In the genomic region with DNA sequence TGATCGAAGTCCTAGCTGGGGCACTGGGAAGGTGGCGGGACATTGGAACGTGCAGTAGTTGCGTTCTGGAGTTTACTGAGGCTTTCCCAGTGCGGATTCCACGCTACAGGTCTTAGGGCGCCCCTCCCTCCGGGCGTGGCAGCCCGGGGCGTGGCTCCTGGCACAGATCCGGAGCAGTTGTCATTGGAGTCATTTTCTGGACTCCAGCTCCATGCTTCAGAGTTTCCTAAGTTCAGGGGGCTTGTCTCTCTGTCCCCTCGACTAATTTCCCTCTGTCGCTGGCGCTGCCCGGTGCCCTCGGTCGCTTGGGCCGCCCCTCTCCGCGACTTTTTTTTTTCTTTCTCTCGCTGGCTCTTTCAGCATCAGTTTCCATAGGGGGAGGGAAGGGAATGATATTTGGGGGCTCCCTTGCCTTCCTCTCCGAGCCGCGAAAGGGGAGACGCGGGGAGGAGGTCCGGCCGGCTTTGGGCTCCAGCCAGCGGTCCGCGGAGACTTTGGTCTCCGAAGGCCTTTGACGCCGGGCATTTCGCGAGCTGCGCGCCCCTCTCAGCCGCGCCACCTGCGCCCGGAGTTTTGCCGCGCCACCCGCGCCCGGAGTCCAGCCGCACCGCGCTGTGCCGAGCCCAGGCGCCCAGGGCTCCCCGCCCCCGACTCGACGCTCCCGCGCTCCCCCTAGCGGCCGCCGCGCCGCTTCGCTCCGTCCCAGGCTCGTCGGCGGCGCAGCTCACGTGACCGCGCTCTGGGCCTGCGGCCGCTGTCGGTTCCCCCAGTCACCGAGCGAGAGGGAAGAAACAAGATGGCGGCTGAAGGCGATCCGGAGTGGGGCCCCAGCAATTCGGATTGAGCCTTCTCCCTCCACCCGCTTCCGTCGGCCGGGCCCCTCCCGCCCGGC, we compare ENCODE assay signal across 1 cellular context.
TF ChIP-seq lines count a peak whose summit lies in the region.

A gene with protein sequence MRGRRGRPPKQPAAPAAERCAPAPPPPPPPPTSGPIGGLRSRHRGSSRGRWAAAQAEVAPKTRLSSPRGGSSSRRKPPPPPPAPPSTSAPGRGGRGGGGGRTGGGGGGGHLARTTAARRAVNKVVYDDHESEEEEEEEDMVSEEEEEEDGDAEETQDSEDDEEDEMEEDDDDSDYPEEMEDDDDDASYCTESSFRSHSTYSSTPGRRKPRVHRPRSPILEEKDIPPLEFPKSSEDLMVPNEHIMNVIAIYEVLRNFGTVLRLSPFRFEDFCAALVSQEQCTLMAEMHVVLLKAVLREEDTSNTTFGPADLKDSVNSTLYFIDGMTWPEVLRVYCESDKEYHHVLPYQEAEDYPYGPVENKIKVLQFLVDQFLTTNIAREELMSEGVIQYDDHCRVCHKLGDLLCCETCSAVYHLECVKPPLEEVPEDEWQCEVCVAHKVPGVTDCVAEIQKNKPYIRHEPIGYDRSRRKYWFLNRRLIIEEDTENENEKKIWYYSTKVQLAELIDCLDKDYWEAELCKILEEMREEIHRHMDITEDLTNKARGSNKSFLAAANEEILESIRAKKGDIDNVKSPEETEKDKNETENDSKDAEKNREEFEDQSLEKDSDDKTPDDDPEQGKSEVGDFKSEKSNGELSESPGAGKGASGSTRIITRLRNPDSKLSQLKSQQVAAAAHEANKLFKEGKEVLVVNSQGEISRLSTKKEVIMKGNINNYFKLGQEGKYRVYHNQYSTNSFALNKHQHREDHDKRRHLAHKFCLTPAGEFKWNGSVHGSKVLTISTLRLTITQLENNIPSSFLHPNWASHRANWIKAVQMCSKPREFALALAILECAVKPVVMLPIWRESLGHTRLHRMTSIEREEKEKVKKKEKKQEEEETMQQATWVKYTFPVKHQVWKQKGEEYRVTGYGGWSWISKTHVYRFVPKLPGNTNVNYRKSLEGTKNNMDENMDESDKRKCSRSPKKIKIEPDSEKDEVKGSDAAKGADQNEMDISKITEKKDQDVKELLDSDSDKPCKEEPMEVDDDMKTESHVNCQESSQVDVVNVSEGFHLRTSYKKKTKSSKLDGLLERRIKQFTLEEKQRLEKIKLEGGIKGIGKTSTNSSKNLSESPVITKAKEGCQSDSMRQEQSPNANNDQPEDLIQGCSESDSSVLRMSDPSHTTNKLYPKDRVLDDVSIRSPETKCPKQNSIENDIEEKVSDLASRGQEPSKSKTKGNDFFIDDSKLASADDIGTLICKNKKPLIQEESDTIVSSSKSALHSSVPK (N-terminal part only) (plus strand): TSS at position 769 of the 892 bp plus-strand sequence. CDS start 222 bp downstream, outside the sequence.

TF ChIP-seq in K562, 482 proteins besides CTCF, POLR2A, EP300 and RAD21 (continued from another document and continues in another):
- no peak for TF ChIP-seq CCAR2 (IDR thresholded peaks at IDR 0.05; ENCODE audit: low read depth, low read length)
- 0 out of 2 replicates have a peak, but pooled peaks have one; percentile 65 for TF ChIP-seq KAT7 (CRISPR knock-in tag; IDR thresholded peaks at IDR 0.05; ENCODE audit: borderline replicate concordance)
- no peak; the same call in 1 of the 2 replicates for TF ChIP-seq TRIM28 (IDR thresholded peaks at IDR 0.05)
- TF ChIP-seq JUND (IDR thresholded peaks at IDR 0.05; ENCODE audit: borderline replicate concordance, low read depth, low read length) = peak; percentile 64
- TF ChIP-seq JUND (tag; IDR thresholded peaks at IDR 0.05; ENCODE audit: borderline replicate concordance, low read depth, low read length) = no peak; the same call in 1 of the 3 replicates
- peak; percentile 94 for TF ChIP-seq RBFOX2 (IDR thresholded peaks at IDR 0.05; ENCODE audit: low read depth, low read length)
- no peak for TF ChIP-seq KLF10 (CRISPR knock-in tag; IDR thresholded peaks at IDR 0.05)
- 0 out of 2 replicates have a peak, but pooled peaks have one; percentile 21 for TF ChIP-seq HDAC2 (IDR thresholded peaks at IDR 0.05)
- TF ChIP-seq, protein P1, sequence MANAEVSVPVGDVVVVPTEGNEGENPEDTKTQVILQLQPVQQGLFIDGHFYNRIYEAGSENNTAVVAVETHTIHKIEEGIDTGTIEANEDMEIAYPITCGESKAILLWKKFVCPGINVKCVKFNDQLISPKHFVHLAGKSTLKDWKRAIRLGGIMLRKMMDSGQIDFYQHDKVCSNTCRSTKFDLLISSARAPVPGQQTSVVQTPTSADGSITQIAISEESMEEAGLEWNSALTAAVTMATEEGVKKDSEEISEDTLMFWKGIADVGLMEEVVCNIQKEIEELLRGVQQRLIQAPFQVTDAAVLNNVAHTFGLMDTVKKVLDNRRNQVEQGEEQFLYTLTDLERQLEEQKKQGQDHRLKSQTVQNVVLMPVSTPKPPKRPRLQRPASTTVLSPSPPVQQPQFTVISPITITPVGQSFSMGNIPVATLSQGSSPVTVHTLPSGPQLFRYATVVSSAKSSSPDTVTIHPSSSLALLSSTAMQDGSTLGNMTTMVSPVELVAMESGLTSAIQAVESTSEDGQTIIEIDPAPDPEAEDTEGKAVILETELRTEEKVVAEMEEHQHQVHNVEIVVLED (CRISPR knock-in tag; IDR thresholded peaks at IDR 0.05) = peak; percentile 85
- TF ChIP-seq FOXP1 (CRISPR knock-in tag; IDR thresholded peaks at IDR 0.05) = peak; percentile 93
- TF ChIP-seq, protein P2, sequence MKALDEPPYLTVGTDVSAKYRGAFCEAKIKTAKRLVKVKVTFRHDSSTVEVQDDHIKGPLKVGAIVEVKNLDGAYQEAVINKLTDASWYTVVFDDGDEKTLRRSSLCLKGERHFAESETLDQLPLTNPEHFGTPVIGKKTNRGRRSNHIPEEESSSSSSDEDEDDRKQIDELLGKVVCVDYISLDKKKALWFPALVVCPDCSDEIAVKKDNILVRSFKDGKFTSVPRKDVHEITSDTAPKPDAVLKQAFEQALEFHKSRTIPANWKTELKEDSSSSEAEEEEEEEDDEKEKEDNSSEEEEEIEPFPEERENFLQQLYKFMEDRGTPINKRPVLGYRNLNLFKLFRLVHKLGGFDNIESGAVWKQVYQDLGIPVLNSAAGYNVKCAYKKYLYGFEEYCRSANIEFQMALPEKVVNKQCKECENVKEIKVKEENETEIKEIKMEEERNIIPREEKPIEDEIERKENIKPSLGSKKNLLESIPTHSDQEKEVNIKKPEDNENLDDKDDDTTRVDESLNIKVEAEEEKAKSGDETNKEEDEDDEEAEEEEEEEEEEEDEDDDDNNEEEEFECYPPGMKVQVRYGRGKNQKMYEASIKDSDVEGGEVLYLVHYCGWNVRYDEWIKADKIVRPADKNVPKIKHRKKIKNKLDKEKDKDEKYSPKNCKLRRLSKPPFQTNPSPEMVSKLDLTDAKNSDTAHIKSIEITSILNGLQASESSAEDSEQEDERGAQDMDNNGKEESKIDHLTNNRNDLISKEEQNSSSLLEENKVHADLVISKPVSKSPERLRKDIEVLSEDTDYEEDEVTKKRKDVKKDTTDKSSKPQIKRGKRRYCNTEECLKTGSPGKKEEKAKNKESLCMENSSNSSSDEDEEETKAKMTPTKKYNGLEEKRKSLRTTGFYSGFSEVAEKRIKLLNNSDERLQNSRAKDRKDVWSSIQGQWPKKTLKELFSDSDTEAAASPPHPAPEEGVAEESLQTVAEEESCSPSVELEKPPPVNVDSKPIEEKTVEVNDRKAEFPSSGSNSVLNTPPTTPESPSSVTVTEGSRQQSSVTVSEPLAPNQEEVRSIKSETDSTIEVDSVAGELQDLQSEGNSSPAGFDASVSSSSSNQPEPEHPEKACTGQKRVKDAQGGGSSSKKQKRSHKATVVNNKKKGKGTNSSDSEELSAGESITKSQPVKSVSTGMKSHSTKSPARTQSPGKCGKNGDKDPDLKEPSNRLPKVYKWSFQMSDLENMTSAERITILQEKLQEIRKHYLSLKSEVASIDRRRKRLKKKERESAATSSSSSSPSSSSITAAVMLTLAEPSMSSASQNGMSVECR (CRISPR knock-in tag; IDR thresholded peaks at IDR 0.05) = peak; percentile 90; the same call in 1 of the 2 replicates
- TF ChIP-seq, protein P3, sequence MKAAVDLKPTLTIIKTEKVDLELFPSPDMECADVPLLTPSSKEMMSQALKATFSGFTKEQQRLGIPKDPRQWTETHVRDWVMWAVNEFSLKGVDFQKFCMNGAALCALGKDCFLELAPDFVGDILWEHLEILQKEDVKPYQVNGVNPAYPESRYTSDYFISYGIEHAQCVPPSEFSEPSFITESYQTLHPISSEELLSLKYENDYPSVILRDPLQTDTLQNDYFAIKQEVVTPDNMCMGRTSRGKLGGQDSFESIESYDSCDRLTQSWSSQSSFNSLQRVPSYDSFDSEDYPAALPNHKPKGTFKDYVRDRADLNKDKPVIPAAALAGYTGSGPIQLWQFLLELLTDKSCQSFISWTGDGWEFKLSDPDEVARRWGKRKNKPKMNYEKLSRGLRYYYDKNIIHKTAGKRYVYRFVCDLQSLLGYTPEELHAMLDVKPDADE (conservative IDR thresholded peaks at IDR 0.05; ENCODE audit: control insufficient read depth, low read depth, low read length) = peak; percentile 36; the same call in 1 of the 2 replicates
- TF ChIP-seq, protein P4, sequence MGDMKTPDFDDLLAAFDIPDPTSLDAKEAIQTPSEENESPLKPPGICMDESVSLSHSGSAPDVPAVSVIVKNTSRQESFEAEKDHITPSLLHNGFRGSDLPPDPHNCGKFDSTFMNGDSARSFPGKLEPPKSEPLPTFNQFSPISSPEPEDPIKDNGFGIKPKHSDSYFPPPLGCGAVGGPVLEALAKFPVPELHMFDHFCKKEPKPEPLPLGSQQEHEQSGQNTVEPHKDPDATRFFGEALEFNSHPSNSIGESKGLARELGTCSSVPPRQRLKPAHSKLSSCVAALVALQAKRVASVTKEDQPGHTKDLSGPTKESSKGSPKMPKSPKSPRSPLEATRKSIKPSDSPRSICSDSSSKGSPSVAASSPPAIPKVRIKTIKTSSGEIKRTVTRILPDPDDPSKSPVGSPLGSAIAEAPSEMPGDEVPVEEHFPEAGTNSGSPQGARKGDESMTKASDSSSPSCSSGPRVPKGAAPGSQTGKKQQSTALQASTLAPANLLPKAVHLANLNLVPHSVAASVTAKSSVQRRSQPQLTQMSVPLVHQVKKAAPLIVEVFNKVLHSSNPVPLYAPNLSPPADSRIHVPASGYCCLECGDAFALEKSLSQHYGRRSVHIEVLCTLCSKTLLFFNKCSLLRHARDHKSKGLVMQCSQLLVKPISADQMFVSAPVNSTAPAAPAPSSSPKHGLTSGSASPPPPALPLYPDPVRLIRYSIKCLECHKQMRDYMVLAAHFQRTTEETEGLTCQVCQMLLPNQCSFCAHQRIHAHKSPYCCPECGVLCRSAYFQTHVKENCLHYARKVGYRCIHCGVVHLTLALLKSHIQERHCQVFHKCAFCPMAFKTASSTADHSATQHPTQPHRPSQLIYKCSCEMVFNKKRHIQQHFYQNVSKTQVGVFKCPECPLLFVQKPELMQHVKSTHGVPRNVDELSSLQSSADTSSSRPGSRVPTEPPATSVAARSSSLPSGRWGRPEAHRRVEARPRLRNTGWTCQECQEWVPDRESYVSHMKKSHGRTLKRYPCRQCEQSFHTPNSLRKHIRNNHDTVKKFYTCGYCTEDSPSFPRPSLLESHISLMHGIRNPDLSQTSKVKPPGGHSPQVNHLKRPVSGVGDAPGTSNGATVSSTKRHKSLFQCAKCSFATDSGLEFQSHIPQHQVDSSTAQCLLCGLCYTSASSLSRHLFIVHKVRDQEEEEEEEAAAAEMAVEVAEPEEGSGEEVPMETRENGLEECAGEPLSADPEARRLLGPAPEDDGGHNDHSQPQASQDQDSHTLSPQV (IDR thresholded peaks at IDR 0.05) = peak; percentile 56
- TF ChIP-seq ZNF395 (CRISPR knock-in tag; IDR thresholded peaks at IDR 0.05) = peak; percentile 19; the same call in 1 of the 2 replicates
- TF ChIP-seq RAD51 (IDR thresholded peaks at IDR 0.05; ENCODE audit: borderline replicate concordance, low read depth) = peak; percentile 85
- TF ChIP-seq ZNF384 (IDR thresholded peaks at IDR 0.05; ENCODE audit: low read depth, low read length) = no peak
- TF ChIP-seq RREB1 (CRISPR knock-in tag; IDR thresholded peaks at IDR 0.05) = peak; percentile 45; the same call in 1 of the 2 replicates
- TF ChIP-seq LCOR (CRISPR knock-in tag; IDR thresholded peaks at IDR 0.05) = no peak
- TF ChIP-seq FOSL1 (tag; conservative IDR thresholded peaks at IDR 0.05) = 0 out of 2 replicates have a peak, but pooled peaks have one; percentile 32
- no peak for TF ChIP-seq ZC3H11A (IDR thresholded peaks at IDR 0.05; ENCODE audit: low read depth, low read length)
